Comparison of ENCODE assay signal across 1 cellular context in the genomic region with DNA sequence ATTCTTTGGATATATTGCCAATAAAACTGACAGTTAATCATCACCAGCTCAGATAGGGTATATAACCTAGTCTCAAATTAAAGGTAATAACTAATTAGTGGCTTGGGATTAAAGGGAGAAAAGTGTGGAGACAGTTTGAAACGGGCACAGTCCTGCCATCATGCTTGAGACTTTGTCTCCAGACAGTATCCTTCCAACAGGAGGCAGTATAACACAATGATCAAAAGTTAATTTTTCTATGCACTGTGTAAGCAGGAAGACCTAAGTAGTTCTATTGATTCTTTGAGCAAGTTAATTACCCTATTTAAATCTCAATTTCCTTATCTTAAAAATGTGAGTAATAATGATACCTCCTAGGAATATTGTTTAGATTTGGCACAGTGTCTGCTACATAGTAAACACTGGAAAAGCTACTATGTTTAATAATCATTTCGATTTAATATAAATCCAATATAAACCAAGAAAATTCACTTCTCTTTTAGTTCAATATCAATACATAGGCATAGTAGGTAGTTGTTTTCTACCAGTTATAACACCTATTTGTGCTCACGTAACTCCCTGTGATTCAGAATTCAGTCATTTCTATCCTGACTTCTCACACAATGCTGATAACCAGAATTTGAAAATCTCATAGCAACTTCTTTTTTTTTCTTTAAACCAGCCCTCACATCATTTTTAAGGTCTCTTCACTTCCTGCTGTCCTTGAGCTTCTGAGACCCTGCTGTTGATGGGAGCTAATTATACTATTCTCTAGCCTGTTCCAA.
TF ChIP-seq lines count a peak whose summit lies in the region.

No MANE protein-coding gene starts in this region.

TF ChIP-seq in GM23338, 12 proteins besides CTCF, POLR2A, EP300 and RAD21 (continued from another document):
- TF ChIP-seq, protein P1, sequence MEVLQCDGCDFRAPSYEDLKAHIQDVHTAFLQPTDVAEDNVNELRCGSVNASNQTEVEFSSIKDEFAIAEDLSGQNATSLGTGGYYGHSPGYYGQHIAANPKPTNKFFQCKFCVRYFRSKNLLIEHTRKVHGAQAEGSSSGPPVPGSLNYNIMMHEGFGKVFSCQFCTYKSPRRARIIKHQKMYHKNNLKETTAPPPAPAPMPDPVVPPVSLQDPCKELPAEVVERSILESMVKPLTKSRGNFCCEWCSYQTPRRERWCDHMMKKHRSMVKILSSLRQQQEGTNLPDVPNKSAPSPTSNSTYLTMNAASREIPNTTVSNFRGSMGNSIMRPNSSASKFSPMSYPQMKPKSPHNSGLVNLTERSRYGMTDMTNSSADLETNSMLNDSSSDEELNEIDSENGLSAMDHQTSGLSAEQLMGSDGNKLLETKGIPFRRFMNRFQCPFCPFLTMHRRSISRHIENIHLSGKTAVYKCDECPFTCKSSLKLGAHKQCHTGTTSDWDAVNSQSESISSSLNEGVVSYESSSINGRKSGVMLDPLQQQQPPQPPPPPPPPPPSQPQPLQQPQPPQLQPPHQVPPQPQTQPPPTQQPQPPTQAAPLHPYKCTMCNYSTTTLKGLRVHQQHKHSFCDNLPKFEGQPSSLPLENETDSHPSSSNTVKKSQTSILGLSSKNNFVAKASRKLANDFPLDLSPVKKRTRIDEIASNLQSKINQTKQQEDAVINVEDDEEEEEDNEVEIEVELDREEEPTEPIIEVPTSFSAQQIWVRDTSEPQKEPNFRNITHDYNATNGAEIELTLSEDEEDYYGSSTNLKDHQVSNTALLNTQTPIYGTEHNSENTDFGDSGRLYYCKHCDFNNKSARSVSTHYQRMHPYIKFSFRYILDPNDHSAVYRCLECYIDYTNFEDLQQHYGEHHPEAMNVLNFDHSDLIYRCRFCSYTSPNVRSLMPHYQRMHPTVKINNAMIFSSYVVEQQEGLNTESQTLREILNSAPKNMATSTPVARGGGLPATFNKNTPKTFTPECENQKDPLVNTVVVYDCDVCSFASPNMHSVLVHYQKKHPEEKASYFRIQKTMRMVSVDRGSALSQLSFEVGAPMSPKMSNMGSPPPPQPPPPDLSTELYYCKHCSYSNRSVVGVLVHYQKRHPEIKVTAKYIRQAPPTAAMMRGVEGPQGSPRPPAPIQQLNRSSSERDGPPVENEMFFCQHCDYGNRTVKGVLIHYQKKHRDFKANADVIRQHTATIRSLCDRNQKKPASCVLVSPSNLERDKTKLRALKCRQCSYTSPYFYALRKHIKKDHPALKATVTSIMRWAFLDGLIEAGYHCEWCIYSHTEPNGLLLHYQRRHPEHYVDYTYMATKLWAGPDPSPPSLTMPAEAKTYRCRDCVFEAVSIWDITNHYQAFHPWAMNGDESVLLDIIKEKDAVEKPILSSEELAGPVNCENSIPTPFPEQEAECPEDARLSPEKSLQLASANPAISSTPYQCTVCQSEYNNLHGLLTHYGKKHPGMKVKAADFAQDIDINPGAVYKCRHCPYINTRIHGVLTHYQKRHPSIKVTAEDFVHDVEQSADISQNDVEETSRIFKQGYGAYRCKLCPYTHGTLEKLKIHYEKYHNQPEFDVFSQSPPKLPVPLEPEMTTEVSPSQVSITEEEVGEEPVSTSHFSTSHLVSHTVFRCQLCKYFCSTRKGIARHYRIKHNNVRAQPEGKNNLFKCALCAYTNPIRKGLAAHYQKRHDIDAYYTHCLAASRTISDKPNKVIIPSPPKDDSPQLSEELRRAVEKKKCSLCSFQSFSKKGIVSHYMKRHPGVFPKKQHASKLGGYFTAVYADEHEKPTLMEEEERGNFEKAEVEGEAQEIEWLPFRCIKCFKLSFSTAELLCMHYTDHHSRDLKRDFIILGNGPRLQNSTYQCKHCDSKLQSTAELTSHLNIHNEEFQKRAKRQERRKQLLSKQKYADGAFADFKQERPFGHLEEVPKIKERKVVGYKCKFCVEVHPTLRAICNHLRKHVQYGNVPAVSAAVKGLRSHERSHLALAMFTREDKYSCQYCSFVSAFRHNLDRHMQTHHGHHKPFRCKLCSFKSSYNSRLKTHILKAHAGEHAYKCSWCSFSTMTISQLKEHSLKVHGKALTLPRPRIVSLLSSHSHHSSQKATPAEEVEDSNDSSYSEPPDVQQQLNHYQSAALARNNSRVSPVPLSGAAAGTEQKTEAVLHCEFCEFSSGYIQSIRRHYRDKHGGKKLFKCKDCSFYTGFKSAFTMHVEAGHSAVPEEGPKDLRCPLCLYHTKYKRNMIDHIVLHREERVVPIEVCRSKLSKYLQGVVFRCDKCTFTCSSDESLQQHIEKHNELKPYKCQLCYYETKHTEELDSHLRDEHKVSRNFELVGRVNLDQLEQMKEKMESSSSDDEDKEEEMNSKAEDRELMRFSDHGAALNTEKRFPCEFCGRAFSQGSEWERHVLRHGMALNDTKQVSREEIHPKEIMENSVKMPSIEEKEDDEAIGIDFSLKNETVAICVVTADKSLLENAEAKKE (CRISPR knock-in tag; IDR thresholded peaks at IDR 0.05), result no peak
- TF ChIP-seq, protein P2, sequence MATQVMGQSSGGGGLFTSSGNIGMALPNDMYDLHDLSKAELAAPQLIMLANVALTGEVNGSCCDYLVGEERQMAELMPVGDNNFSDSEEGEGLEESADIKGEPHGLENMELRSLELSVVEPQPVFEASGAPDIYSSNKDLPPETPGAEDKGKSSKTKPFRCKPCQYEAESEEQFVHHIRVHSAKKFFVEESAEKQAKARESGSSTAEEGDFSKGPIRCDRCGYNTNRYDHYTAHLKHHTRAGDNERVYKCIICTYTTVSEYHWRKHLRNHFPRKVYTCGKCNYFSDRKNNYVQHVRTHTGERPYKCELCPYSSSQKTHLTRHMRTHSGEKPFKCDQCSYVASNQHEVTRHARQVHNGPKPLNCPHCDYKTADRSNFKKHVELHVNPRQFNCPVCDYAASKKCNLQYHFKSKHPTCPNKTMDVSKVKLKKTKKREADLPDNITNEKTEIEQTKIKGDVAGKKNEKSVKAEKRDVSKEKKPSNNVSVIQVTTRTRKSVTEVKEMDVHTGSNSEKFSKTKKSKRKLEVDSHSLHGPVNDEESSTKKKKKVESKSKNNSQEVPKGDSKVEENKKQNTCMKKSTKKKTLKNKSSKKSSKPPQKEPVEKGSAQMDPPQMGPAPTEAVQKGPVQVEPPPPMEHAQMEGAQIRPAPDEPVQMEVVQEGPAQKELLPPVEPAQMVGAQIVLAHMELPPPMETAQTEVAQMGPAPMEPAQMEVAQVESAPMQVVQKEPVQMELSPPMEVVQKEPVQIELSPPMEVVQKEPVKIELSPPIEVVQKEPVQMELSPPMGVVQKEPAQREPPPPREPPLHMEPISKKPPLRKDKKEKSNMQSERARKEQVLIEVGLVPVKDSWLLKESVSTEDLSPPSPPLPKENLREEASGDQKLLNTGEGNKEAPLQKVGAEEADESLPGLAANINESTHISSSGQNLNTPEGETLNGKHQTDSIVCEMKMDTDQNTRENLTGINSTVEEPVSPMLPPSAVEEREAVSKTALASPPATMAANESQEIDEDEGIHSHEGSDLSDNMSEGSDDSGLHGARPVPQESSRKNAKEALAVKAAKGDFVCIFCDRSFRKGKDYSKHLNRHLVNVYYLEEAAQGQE (IDR thresholded peaks at IDR 0.05; ENCODE audit: unreplicated experiment), result no peak
- TF ChIP-seq EZH2phosphoT487 (IDR thresholded peaks at IDR 0.05; ENCODE audit: unreplicated experiment), result no peak
- no peak for TF ChIP-seq JUNB (IDR thresholded peaks at IDR 0.05; ENCODE audit: unreplicated experiment)
- TF ChIP-seq ZNF331 (CRISPR knock-in tag; IDR thresholded peaks at IDR 0.05; ENCODE audit: low read depth), result no peak
- TF ChIP-seq, protein P3, sequence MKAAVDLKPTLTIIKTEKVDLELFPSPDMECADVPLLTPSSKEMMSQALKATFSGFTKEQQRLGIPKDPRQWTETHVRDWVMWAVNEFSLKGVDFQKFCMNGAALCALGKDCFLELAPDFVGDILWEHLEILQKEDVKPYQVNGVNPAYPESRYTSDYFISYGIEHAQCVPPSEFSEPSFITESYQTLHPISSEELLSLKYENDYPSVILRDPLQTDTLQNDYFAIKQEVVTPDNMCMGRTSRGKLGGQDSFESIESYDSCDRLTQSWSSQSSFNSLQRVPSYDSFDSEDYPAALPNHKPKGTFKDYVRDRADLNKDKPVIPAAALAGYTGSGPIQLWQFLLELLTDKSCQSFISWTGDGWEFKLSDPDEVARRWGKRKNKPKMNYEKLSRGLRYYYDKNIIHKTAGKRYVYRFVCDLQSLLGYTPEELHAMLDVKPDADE (IDR thresholded peaks at IDR 0.05), result no peak
- TF ChIP-seq CREB1 (CRISPR knock-in tag; IDR thresholded peaks at IDR 0.05; ENCODE audit: low read depth), result no peak
- TF ChIP-seq STAT1 (IDR thresholded peaks at IDR 0.05; ENCODE audit: unreplicated experiment), result no peak
